Comparison of ENCODE assay signal across 8 cellular contexts in genomic region chr10:105797234-105797890, GRCh38.
DNase-seq lines count a peak whose midpoint lies in the region; ATAC-seq, FAIRE-seq and TF ChIP-seq lines count a peak whose summit lies in the region.

No MANE protein-coding gene starts in this region.

- H3K27me3 ChIP-seq in heart left ventricle, result no peaks in the 10 kb centered on the region

- peak; percentile 70 for ATAC-seq in HG03095 (IDR thresholded peaks at IDR 0.05; ENCODE audit: unreplicated experiment)
- peak in 3 of 4 donors; percentile 44 to 55 (median 47) for ATAC-seq in heart left ventricle
- no peak for ATAC-seq in GM19467 (IDR thresholded peaks at IDR 0.05; ENCODE audit: unreplicated experiment)

- peak; percentile 50 for DNase-seq in DMS 273 (lab: John Stamatoyannopoulos, UW; ENCODE audit: unreplicated experiment)
- DNase-seq in DMS 273 treated with DMSO at 0.1 percent for 48 hours (lab: John Stamatoyannopoulos, UW), result no peak
- DNase-seq in RCC 7860 (ENCODE audit: low spot score), result peak; percentile 13
- no peak for DNase-seq in heart left ventricle
- peak; percentile 56 for DNase-seq in superior temporal gyrus (ENCODE audit: extremely low spot score)
- DNase-seq in stimulated activated CD4-positive, alpha-beta T cell treated with anti-CD3 and anti-CD28 coated beads, Interleukin-4, amount 100 ng/mL, for 4 hours, result no peak

- H3K27ac ChIP-seq in heart left ventricle, result no peak overlapping the region

- no peak overlapping the region for H3K4me3 ChIP-seq in heart left ventricle

- H3K9me3 ChIP-seq in heart left ventricle, result no peaks in the 10 kb centered on the region

- H3K36me3 ChIP-seq in heart left ventricle, result no peaks in the 10 kb centered on the region

- TF ChIP-seq POLR2A in heart left ventricle (IDR thresholded peaks at IDR 0.05), result no peak

- peak; percentile 14 to 57 (median 38) for TF ChIP-seq CTCF in heart left ventricle (IDR thresholded peaks at IDR 0.05)

- no peaks in the 10 kb centered on the region for H3K4me1 ChIP-seq in heart left ventricle

- 56 to 63% (median 62%) methylated on average over 6 of the region's 6 CpGs for WGBS in heart left ventricle, 4 donors

- FAIRE-seq in RCC 7860 (lab: Jason Lieb, UNC), result peak; percentile 11

- intact Hi-C loops in heart left ventricle (cut with DNase I), result no loop called here

Comparison
In these comparisons a context has a peak if more than half of its experiments do, and no peak if none do; other contexts are left out.
1. DNase-seq: peak in DMS 273 (single experiment), RCC 7860 (single experiment) and superior temporal gyrus (single experiment); none in DMS 273 treated with DMSO at 0.1 percent for 48 hours (single experiment), heart left ventricle (0 of 5) and stimulated activated CD4-positive, alpha-beta T cell treated with anti-CD3 and anti-CD28 coated beads, Interleukin-4, amount 100 ng/mL, for 4 hours (0 of 2).